8 cellular contexts compared by ENCODE assay signal in the genomic region with DNA sequence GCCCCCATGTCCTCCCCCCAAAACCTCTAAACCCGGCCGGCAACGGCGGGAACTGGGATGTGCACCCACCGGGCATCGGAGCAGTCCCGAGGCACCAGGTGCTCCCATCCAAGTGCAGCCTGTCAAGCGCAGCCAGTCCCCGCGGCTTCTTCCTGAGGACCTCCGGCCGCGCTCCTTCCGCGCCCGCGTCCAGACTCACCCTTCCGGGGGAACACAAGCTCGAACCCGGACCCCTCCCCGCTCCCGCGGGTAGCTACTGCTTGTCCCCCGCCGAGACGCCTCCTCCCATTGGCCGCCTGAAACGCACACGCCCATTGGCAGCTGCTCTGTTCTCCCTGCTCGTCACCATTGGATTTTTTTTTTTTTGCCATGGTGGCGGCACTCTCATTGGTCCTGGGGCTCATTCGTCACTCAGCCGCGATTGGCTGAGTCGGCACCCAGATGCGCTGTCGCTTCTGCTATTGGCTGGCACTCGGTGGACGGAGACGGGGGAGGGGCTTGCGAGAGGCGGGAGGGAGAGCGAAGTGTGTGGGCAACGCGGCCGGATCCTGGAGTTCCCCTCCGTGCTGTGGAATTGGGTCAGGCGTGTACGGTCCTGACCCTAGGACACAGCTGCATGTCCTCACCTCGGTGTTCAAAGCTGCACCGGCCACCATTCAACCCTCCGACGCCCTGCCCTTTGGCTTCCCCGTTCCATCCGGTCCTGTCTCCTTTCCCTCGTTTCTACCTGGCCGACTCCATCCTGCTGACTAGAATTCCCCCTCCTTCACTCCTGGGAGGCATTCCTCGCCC. TPM values are rescaled to one million over a fixed set of nuclear protein-coding genes. Genes with fewer than 3 reads are reported as not detected.
DNase-seq lines count a peak whose midpoint lies in the region; ATAC-seq, FAIRE-seq and TF ChIP-seq lines count a peak whose summit lies in the region.

A gene (minus strand): TSS at position 262 of the 792 bp plus-strand sequence. CDS start 2,166 bp downstream, outside the sequence.

- H3K4me2 ChIP-seq in keratinocyte (ENCODE audit: control insufficient read depth, extremely low read depth, insufficient read depth, low read depth, low read length), result peak within 1 kb of the TSS; percentile 92

- DNase-seq in AG20443 (ENCODE audit: low spot score) (peak; percentile 100), NCI-H510A (lab: John Stamatoyannopoulos, UW) (peak; percentile 99), cerebellum (ENCODE audit: low spot score) (peak; percentile 99), keratinocyte (ENCODE audit: low read depth, low spot score) (peak; percentile 96)
- peak; percentile 91 for DNase-seq in activated CD4-positive, alpha-beta T cell treated with anti-CD3 and anti-CD28 coated beads for 1 hour
- peak; percentile 90 to 95 for DNase-seq in stimulated activated CD4-positive, alpha-beta T cell treated with anti-CD3 and anti-CD28 coated beads, Interleukin-15, amount 100 ng/mL, for 1 hour (ENCODE audit: low read depth in 1 of 2, low spot score in 1 of 2)

- peaks cover 0 to 5% of the 10 kb centered on the region in 2 experiments for H3K36me3 ChIP-seq in keratinocyte (ENCODE audit: control insufficient read depth in 2 of 2, extremely low read depth in 1 of 2, insufficient read depth in 2 of 2, low read length in 2 of 2)

- no peaks in the 10 kb centered on the region for H3K9me3 ChIP-seq in keratinocyte (ENCODE audit: control insufficient read depth, low read depth, low read length)

- H3K79me2 ChIP-seq in keratinocyte (ENCODE audit: control insufficient read depth, insufficient read depth, low read length), result peaks cover 10% of the 10 kb centered on the region

- TF ChIP-seq POLR2A in GM19099 (IDR thresholded peaks at IDR 0.05; ENCODE audit: extremely low read depth, insufficient read length, low read depth), result peak; percentile 94

- peak within 1 kb of the TSS; percentile 96 for H2AFZ ChIP-seq in keratinocyte (ENCODE audit: control insufficient read depth, low read length)

- no peaks in the 10 kb centered on the region for H4K20me1 ChIP-seq in keratinocyte (ENCODE audit: control insufficient read depth, extremely low read depth, insufficient read depth, low read length)

- no peak for TF ChIP-seq CTCF in keratinocyte (optimal IDR thresholded peaks at IDR 0.05 in 1 of 3, IDR thresholded peaks at IDR 0.05 in 1 of 3, conservative IDR thresholded peaks at IDR 0.05 in 1 of 3; ENCODE audit: extremely low read depth in 1 of 3, insufficient read depth in 2 of 3, low read length in 3 of 3)

- no peaks in the 10 kb centered on the region for H3K27me3 ChIP-seq in keratinocyte (ENCODE audit: control insufficient read depth, extremely low read depth, insufficient read depth, low read length)

- peak; percentile 92 for FAIRE-seq in keratinocyte (lab: Jason Lieb, UNC)

- H3K4me1 ChIP-seq in keratinocyte (ENCODE audit: control insufficient read depth, extremely low read depth, insufficient read depth, low read length), result peaks cover 8% of the 10 kb centered on the region

- peak; percentile 91 for ATAC-seq in HG03432 (IDR thresholded peaks at IDR 0.05; ENCODE audit: unreplicated experiment)

- peak within 1 kb of the TSS; percentile 88 for H3K9ac ChIP-seq in keratinocyte (ENCODE audit: control insufficient read depth, extremely low read depth, insufficient read depth, low read length)

- H3K4me3 ChIP-seq in keratinocyte (ENCODE audit: control insufficient read depth in 2 of 3, extremely low read depth in 1 of 3, insufficient read depth in 2 of 3, low read depth in 1 of 3, low read length in 3 of 3), result peak within 1 kb of the TSS; percentile 96 to 100 (median 98)

- no peaks in the 10 kb centered on the region for H3K9me1 ChIP-seq in keratinocyte (ENCODE audit: control insufficient read depth, extremely low read depth, insufficient read depth, low read length)

- dilution Hi-C loops in keratinocyte (cut with MboI; ENCODE audit: extremely low pct_ligation_motif_present, low sequenced_read_pairs), result no loop called here

- H3K27ac ChIP-seq in keratinocyte (ENCODE audit: control insufficient read depth, insufficient read depth, low read length), result peak within 1 kb of the TSS; percentile 76

RNA-seq across cellular contexts. Expression of the gene that starts here (rescaled TPM):
- total RNA-seq in cerebellum, result 42.8 TPM
- polyA plus RNA-seq in keratinocyte, result 32.6 to 42.6 TPM (median 34.1 TPM) in 3 replicates
- 29.6 TPM for polyA plus RNA-seq in keratinocyte (2011; ENCODE audit: low read depth)
- polyA plus RNA-seq in keratinocyte (2011; cell fraction: cytosol; rRNA removed), result 15.7 and 26.3 TPM in 2 replicates
- 135 and 180 TPM in 2 replicates for polyA plus RNA-seq in keratinocyte (2011; cell fraction: nucleus; rRNA removed)
- 42.6 and 54.1 TPM in 2 replicates for polyA plus RNA-seq in keratinocyte (2012; ENCODE audit: low replicate concordance)
- polyA minus RNA-seq in keratinocyte, result 31.3 to 133 TPM (median 42.7 TPM) in 3 replicates
- polyA minus RNA-seq in keratinocyte (2011; cell fraction: cytosol; rRNA and poly(A)+ RNA removed), result 36.4 TPM
- polyA minus RNA-seq in keratinocyte (2011; cell fraction: nucleus; rRNA and poly(A)+ RNA removed), result 30.4 and 43.6 TPM in 2 replicates

Comparison
In these comparisons a context has a peak if more than half of its experiments do, and no peak if none do; other contexts are left out.
1. Peak in every context shown above with its lines: DNase-seq, ATAC-seq, H3K4me3 ChIP-seq and H3K27ac ChIP-seq.